Comparison of ENCODE assay signal across 31 cellular contexts in the genomic region with DNA sequence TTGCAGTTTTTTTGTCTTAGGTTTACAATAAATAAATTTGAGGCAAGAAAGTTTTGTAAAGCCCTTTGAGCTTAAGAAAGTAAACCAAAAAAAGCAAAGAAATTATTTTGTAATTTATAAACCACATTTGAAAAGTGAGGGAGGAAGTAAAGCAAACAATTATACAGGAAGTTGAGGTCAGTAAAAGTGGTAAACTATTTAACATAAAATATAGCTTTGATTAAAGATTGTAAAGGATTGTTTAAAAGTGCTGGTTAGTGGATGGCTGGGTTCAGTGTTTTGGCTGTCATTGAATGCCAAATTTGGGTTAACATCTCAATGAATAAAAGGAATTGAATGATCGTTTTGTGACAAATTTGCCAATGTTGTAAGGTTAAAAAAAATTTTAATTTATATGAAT. TPM values are rescaled to one million over a fixed set of nuclear protein-coding genes. Genes with fewer than 3 reads are reported as not detected.
"Had no signal": no experiment of that assay in that cellular context is flagged by ENCODE, and none has a peak within 500 bp of the region (broad histone marks: within the 10 kb centered on the region; RNA-seq: fewer than 3 reads in every experiment).

No MANE protein-coding gene starts in this region.

- ATAC-seq: activated CD4-positive, alpha-beta T cell treated with anti-CD3 and anti-CD28 coated beads for 36 hours; activated T-helper 17 cell treated with anti-CD3 and anti-CD28 coated beads, Interleukin-2, amount 50 U/mL, for 72 hours; Panc1 had no signal

- H3K27me3 ChIP-seq: brain microvascular endothelial cell, cardiac muscle cell, SJCRH30 had no signal

- H3K4me2 ChIP-seq: SK-N-SH had no signal

- H3K9me3 Mint-ChIP-seq: activated CD4-positive, alpha-beta memory T cell treated with anti-CD3 and anti-CD28 coated beads, Interleukin-2, amount 10 ng/mL, durations not matched to agents 7 days and 5 days; activated naive CD4-positive, alpha-beta T cell treated with anti-CD3 and anti-CD28 coated beads for 36 hours; activated naive CD8-positive, alpha-beta T cell treated with anti-CD3 and anti-CD28 coated beads for 36 hours; activated T-helper 17 cell treated with anti-CD3 and anti-CD28 coated beads, Interleukin-2, amount 50 U/mL, for 72 hours had no signal

- FAIRE-seq: TTC549 had no signal

- H3K4me3 ChIP-seq: cardiac muscle cell, SJCRH30 had no signal

- H3K9me3 ChIP-seq: SK-N-SH had no signal

- H3K36me3 ChIP-seq: brain microvascular endothelial cell, cardiac muscle cell, SJCRH30 had no signal

- H3K27ac Mint-ChIP-seq: activated CD4-positive, alpha-beta memory T cell treated with anti-CD3 and anti-CD28 coated beads, Interleukin-2, amount 10 ng/mL, durations not matched to agents 7 days and 5 days; activated CD4-positive, alpha-beta T cell treated with anti-CD3 and anti-CD28 coated beads for 36 hours; activated naive CD4-positive, alpha-beta T cell treated with anti-CD3 and anti-CD28 coated beads for 36 hours; activated naive CD8-positive, alpha-beta T cell treated with anti-CD3 and anti-CD28 coated beads for 36 hours; activated T-helper 17 cell treated with anti-CD3 and anti-CD28 coated beads, Interleukin-2, amount 50 U/mL, for 72 hours had no signal

- H3K36me3 Mint-ChIP-seq: activated naive CD8-positive, alpha-beta T cell treated with anti-CD3 and anti-CD28 coated beads for 36 hours had no signal

- H3K9ac ChIP-seq: SK-N-SH had no signal

- H3K27ac ChIP-seq: brain microvascular endothelial cell, cardiac muscle cell, RWPE1, SJCRH30, VCaP had no signal

- DNase-seq: activated CD4-positive, alpha-beta memory T cell treated with anti-CD3 and anti-CD28 coated beads, Interleukin-2, amount 10 ng/mL, durations not matched to agents 7 days and 5 days; activated CD4-positive, alpha-beta T cell treated with anti-CD3 and anti-CD28 coated beads for 36 hours; activated CD4-positive, alpha-beta T cell treated with anti-CD3 and anti-CD28 coated beads, Interleukin-2, amount 50 U/mL, for 1 hour; activated gamma-delta T cell; activated naive CD4-positive, alpha-beta T cell treated with anti-CD3 and anti-CD28 coated beads for 36 hours; activated naive CD8-positive, alpha-beta T cell treated with anti-CD3 and anti-CD28 coated beads for 36 hours; activated T-cell treated with anti-CD3 and anti-CD28 coated beads for 4 hours; activated T-cell treated with anti-CD3 and anti-CD28 coated beads, Interleukin-2, amount 50 U/mL, for 48 hours; brain microvascular endothelial cell; KG1; MV-4-11; NCI-H1092 treated with DMSO at 0.1 percent for 48 hours; NCI-H1417 treated with DMSO at 0.1 percent for 48 hours; NCI-H1694; NCI-H2029; NCI-H510A treated with DMSO at 0.1 percent for 48 hours; OCI-M1; Right ventricle myocardium superior; SJCRH30; SK-N-SH; T-helper 2 cell; T1000 had no signal

RNA-seq across cellular contexts. Expression of a gene that starts 9.9 kb away (rescaled TPM):
- total RNA-seq: activated CD4-positive, alpha-beta memory T cell treated with anti-CD3 and anti-CD28 coated beads, Interleukin-2, amount 10 ng/mL, durations not matched to agents 7 days and 5 days; activated CD4-positive, alpha-beta T cell treated with anti-CD3 and anti-CD28 coated beads for 36 hours; activated CD8-positive, alpha-beta memory T cell treated with anti-CD3 and anti-CD28 coated beads for 36 hours; activated naive CD4-positive, alpha-beta T cell treated with anti-CD3 and anti-CD28 coated beads for 36 hours; activated naive CD8-positive, alpha-beta T cell treated with anti-CD3 and anti-CD28 coated beads for 36 hours; activated T-helper 17 cell treated with anti-CD3 and anti-CD28 coated beads, Interleukin-2, amount 50 U/mL, for 72 hours; LHCN-M2; M059J had no signal
